In the genomic region with DNA sequence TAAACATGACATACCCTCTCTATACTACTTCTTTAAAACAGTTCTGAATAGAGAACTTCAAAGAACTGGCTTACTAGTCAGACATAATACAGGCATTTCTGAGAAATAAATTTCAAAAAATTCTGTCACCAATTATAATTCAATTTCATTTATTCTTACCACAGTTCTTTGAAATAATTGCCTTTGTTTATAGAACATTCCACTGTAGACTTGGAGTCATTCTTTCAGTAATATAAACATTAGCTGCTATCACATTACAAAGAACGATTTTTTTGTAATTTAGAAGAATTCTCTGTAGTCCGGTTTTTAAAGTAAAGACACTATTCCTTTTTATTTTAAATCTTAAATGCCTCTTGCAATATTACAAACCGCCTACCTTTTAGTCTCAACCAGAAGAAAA, we compare ENCODE assay signal across 17 cellular contexts.
DNase-seq lines count a peak whose midpoint lies in the region; ATAC-seq, FAIRE-seq and TF ChIP-seq lines count a peak whose summit lies in the region.
"Had no signal": no experiment of that assay in that cellular context is flagged by ENCODE, and none has a peak within 500 bp of the region (broad histone marks: within the 10 kb centered on the region; RNA-seq: fewer than 3 reads in every experiment).

No MANE protein-coding gene starts in this region.

- H3K36me3 ChIP-seq in aorta (ENCODE audit: control insufficient read depth in 1 of 2, insufficient read depth in 2 of 2, low read length in 1 of 2), result no peaks in the 10 kb centered on the region

- no peaks in the 10 kb centered on the region for H3K9me3 ChIP-seq in aorta (ENCODE audit: control insufficient read depth, low read length)

- no peaks in the 10 kb centered on the region for H3K27me3 Mint-ChIP-seq in nephron (ENCODE audit: low read depth)
- H3K27me3 Mint-ChIP-seq: B cell; CD4-positive, alpha-beta memory T cell had no signal

- no peaks in the 10 kb centered on the region for H3K36me3 Mint-ChIP-seq in nephron (ENCODE audit: low read depth)
- H3K36me3 Mint-ChIP-seq: CD4-positive, alpha-beta memory T cell had no signal

- H3K4me3 Mint-ChIP-seq in nephron, result no peak overlapping the region
- H3K4me3 Mint-ChIP-seq: B cell; CD4-positive, alpha-beta memory T cell had no signal

- H3K27me3 ChIP-seq in aorta (ENCODE audit: control insufficient read depth in 1 of 2, insufficient read depth in 2 of 2, low read length in 1 of 2), result no peaks in the 10 kb centered on the region

- H3K27ac ChIP-seq in aorta (ENCODE audit: low read depth in 1 of 2, low read length in 2 of 2), result no peak overlapping the region
- H3K27ac ChIP-seq: C4-2B had no signal

- 21 to 25% methylated on average over 3 of the region's 3 CpGs for WGBS in aorta, 2 donors

- H3K4me1 ChIP-seq in aorta (ENCODE audit: control insufficient read depth in 1 of 2, insufficient read depth in 2 of 2, low read length in 2 of 2), result no peaks in the 10 kb centered on the region

- H3K27ac Mint-ChIP-seq in nephron, result peak overlapping the region in 2 of 3 experiments; percentile 19 to 36
- H3K27ac Mint-ChIP-seq: B cell; CD4-positive, alpha-beta memory T cell had no signal

- ATAC-seq in aorta (ENCODE audit: low FRiP score), result no peak
- ATAC-seq in HG02588 (IDR thresholded peaks at IDR 0.05; ENCODE audit: unreplicated experiment), result no peak
- no peak for ATAC-seq in HG02623 (IDR thresholded peaks at IDR 0.05; ENCODE audit: unreplicated experiment)
- ATAC-seq in GM19463 (IDR thresholded peaks at IDR 0.05; ENCODE audit: unreplicated experiment), result no peak

- peak; percentile 34 for DNase-seq in astrocyte of the spinal cord (ENCODE audit: low read depth, low spot score)
- peak; percentile 34 for DNase-seq in fibroblast of gingiva (ENCODE audit: low read depth)
- no peak for DNase-seq in aorta
- DNase-seq: CD4-positive, alpha-beta memory T cell; DMS79; EL; GDM1; HCEC 1CT had no signal

- intact Hi-C loops in aorta (cut with DNase I), result no loop called here

- peak; percentile 85 for FAIRE-seq in G401.6 (lab: Jason Lieb, UNC)
- FAIRE-seq: GM12892, GM19239 had no signal

- H3K4me3 ChIP-seq in astrocyte of the spinal cord (ENCODE audit: low read depth, low read length), result no peak overlapping the region
- no peak overlapping the region for H3K4me3 ChIP-seq in aorta (ENCODE audit: low read length in 2 of 2)

- in situ Hi-C loops in astrocyte of the spinal cord (cut with HindIII; ENCODE audit: low sequenced_read_pairs), result no loop called here

- H3K4me1 Mint-ChIP-seq in nephron, result peaks cover 5% of the 10 kb centered on the region
- H3K4me1 Mint-ChIP-seq: B cell; CD4-positive, alpha-beta memory T cell had no signal

- TF ChIP-seq CTCF in astrocyte of the spinal cord (IDR thresholded peaks at IDR 0.05; ENCODE audit: low read depth, low read length) (no peak), nephron (IDR thresholded peaks at IDR 0.05; ENCODE audit: unreplicated experiment in 3 of 3) (no peak)

- no peaks in the 10 kb centered on the region for H3K9me3 Mint-ChIP-seq in nephron

Comparison
In these comparisons a context has a peak if more than half of its experiments do, and no peak if none do; other contexts are left out.
1. DNase-seq: peak in astrocyte of the spinal cord (single experiment) and fibroblast of gingiva (single experiment); none in aorta (0 of 2).